28 cellular contexts compared by ENCODE assay signal in genomic region chr7:84901366-84901765, GRCh38.
"Had no signal": no experiment of that assay in that cellular context is flagged by ENCODE, and none has a peak within 500 bp of the region (broad histone marks: within the 10 kb centered on the region; RNA-seq: fewer than 3 reads in every experiment).

No MANE protein-coding gene starts in this region.

- H3K9me3 ChIP-seq: colonic mucosa, esophagus muscularis mucosa, esophagus squamous epithelium, gastrocnemius medialis, gastroesophageal sphincter, heart left ventricle had no signal

- H3K27ac ChIP-seq: colonic mucosa, coronary artery, dorsolateral prefrontal cortex, epithelial cell of prostate, esophagus muscularis mucosa, esophagus squamous epithelium, foreskin keratinocyte, gastrocnemius medialis, gastroesophageal sphincter, heart left ventricle, heart right ventricle had no signal

- FAIRE-seq: colon, endometrium, endothelial cell of umbilical vein, frontal cortex had no signal

- ATAC-seq: effector memory CD8-positive, alpha-beta T cell; esophagus mucosa; foreskin keratinocyte; gastrocnemius medialis; gastroesophageal sphincter; heart left ventricle; heart right ventricle had no signal

- H3K4me3 ChIP-seq: colonic mucosa, coronary artery, dorsolateral prefrontal cortex, esophagus muscularis mucosa, esophagus squamous epithelium, gastrocnemius medialis, gastroesophageal sphincter, heart left ventricle, heart right ventricle had no signal

- DNase-seq: colonic mucosa; cortex of kidney; dermis blood vessel endothelial cell; dorsolateral prefrontal cortex; effector CD4-positive, alpha-beta T cell; effector CD8-positive, alpha-beta T cell; effector memory CD4-positive, alpha-beta T cell; effector memory CD8-positive, alpha-beta T cell; endodermal cell; erythroblast; esophagus squamous epithelium; foreskin fibroblast; foreskin keratinocyte; foreskin melanocyte; gastrocnemius medialis; glutamatergic neuron; head of caudate nucleus; heart left ventricle; heart right ventricle had no signal

- H3K4me1 ChIP-seq: colonic mucosa, esophagus squamous epithelium, foreskin keratinocyte, gastrocnemius medialis, gastroesophageal sphincter, heart left ventricle, heart right ventricle had no signal

- H3K36me3 ChIP-seq: colonic mucosa, esophagus muscularis mucosa, esophagus squamous epithelium, gastrocnemius medialis, gastroesophageal sphincter, heart left ventricle, heart right ventricle had no signal

- H3K27me3 ChIP-seq: colonic mucosa, esophagus muscularis mucosa, esophagus squamous epithelium, foreskin keratinocyte, gastrocnemius medialis, gastroesophageal sphincter, heart left ventricle, heart right ventricle had no signal
